In the genomic region with DNA sequence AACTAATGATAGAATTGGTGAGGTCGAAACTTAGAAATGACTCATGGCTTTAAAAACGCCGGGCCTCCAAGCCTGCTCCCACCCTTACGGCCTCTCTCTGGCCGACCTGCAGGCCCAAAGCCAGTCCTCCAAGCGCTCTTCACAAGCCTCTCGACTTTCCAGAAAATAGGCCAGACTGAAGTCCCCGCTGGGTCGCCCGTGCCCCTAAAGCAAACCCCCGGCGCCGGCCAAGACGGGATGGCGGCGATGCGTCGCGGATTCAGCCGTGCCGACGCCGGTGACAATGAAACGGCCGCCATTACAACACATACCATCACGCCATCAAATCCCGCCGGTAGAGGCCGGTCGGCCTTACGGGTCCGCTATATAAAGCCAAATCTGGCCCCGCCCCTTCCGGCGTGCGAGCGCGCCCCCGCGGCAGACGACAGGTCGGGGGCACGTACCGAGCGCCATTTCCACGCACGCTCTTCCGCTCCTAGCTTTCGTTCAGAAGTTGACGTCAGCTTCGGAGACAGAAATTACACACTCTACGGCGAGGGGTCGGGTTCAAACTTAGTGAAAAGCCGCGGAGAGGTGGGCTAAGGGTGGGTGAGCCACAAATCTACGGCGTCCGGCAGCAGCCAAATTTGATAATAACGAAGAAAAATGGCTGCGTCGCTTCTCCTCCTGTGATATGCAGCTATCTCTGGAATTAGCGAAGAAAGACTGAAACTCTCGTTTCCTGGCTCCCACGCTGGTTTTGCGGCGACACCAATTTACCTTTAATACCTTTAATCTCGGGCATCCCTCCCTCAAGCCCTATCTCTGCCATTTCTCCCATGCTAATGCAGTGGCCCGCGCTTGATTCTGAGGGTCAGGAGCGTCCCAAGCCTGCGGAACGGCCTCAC, we compare ENCODE assay signal across 1 cellular context.
A peak's percentile ranks its signal among the peaks of the same experiment; 100 is the strongest.
TF ChIP-seq lines count a peak whose summit lies in the region.

Gene RPL3, minus strand, starts transcription at position 340 of the 887 bp plus-strand sequence. Its CDS starts 26 bp downstream, at position 314.

TF ChIP-seq in HepG2, 621 proteins besides CTCF, POLR2A, EP300 and RAD21 (continued from another document and continues in another):
- TF ChIP-seq CENPX (CRISPR knock-in tag; IDR thresholded peaks at IDR 0.05) (no peak), GTF3A (CRISPR knock-in tag; conservative IDR thresholded peaks at IDR 0.05) (no peak), ZNF136 (CRISPR knock-in tag; IDR thresholded peaks at IDR 0.05; ENCODE audit: low read depth) (no peak; the same call in 1 of the 2 replicates), ZNF530 (CRISPR knock-in tag; IDR thresholded peaks at IDR 0.05; ENCODE audit: low read depth) (0 out of 2 replicates have a peak, but pooled peaks have one; percentile 55), MZF1 (CRISPR knock-in tag; IDR thresholded peaks at IDR 0.05; ENCODE audit: borderline replicate concordance) (no peak), IKZF1 (IDR thresholded peaks at IDR 0.05) (no peak), ZBTB7A (CRISPR knock-in tag; IDR thresholded peaks at IDR 0.05) (peak; percentile 43; the same call in 1 of the 2 replicates), ZNF780A (CRISPR knock-in tag; IDR thresholded peaks at IDR 0.05) (no peak), ZBTB8A (CRISPR knock-in tag; IDR thresholded peaks at IDR 0.05; ENCODE audit: borderline replicate concordance, low read depth) (no peak), STAG1 (CRISPR knock-in tag; IDR thresholded peaks at IDR 0.05) (no peak), ZNF7 (CRISPR knock-in tag; IDR thresholded peaks at IDR 0.05) (0 out of 2 replicates have a peak, but pooled peaks have one; percentile 26), TGIF2 (CRISPR knock-in tag; IDR thresholded peaks at IDR 0.05) (0 out of 2 replicates have a peak, but pooled peaks have one; percentile 23), HNRNPLL (IDR thresholded peaks at IDR 0.05; ENCODE audit: low read depth, low read length, poor library complexity, severe bottlenecking) (peak; percentile 97), ZNF629 (CRISPR knock-in tag; conservative IDR thresholded peaks at IDR 0.05) (peak; percentile 20; the same call in 1 of the 2 replicates), ZNF124 (CRISPR knock-in tag; IDR thresholded peaks at IDR 0.05) (peak; percentile 83), ZNF644 (CRISPR knock-in tag; IDR thresholded peaks at IDR 0.05; ENCODE audit: low read depth) (no peak), POGZ (CRISPR knock-in tag; IDR thresholded peaks at IDR 0.05) (peak; percentile 77), ZSCAN31 (CRISPR knock-in tag; IDR thresholded peaks at IDR 0.05; ENCODE audit: low read depth) (peak; percentile 92), ZFP36L1 (CRISPR knock-in tag; IDR thresholded peaks at IDR 0.05) (no peak), NCOR1 (IDR thresholded peaks at IDR 0.05; ENCODE audit: borderline replicate concordance, low read length) (no peak), ZNF333 (CRISPR knock-in tag; IDR thresholded peaks at IDR 0.05; ENCODE audit: borderline replicate concordance) (no peak; the same call in 1 of the 2 replicates), ZBTB43 (CRISPR knock-in tag; conservative IDR thresholded peaks at IDR 0.05) (no peak; the same call in 1 of the 2 replicates), ATF7 (IDR thresholded peaks at IDR 0.05) (peak; percentile 87), ATF7 (CRISPR knock-in tag; IDR thresholded peaks at IDR 0.05) (peak; percentile 96), EED (CRISPR knock-in tag; IDR thresholded peaks at IDR 0.05) (peak; percentile 55; the same call in 1 of the 2 replicates), ZNF569 (CRISPR knock-in tag; IDR thresholded peaks at IDR 0.05; ENCODE audit: borderline replicate concordance) (peak; percentile 63; the same call in 1 of the 2 replicates), SIX1 (CRISPR knock-in tag; IDR thresholded peaks at IDR 0.05; ENCODE audit: borderline replicate concordance) (no peak), NKX3-1 (CRISPR knock-in tag; IDR thresholded peaks at IDR 0.05) (peak; percentile 59), ATF7-NPFF (CRISPR knock-in tag; IDR thresholded peaks at IDR 0.05; ENCODE audit: low read depth) (no peak; the same call in 1 of the 2 replicates), E2F1 (CRISPR knock-in tag; IDR thresholded peaks at IDR 0.05) (0 out of 2 replicates have a peak, but pooled peaks have one; percentile 81), AGO1 (IDR thresholded peaks at IDR 0.05; ENCODE audit: low read depth, low read length, poor library complexity, severe bottlenecking) (peak; percentile 61), ZNF329 (CRISPR knock-in tag; IDR thresholded peaks at IDR 0.05; ENCODE audit: low read depth) (peak; percentile 52; the same call in 1 of the 2 replicates), SAFB2 (CRISPR knock-in tag; IDR thresholded peaks at IDR 0.05; ENCODE audit: borderline replicate concordance, low read depth) (peak; percentile 83; the same call in 1 of the 2 replicates), MTF1 (CRISPR knock-in tag; IDR thresholded peaks at IDR 0.05) (no peak), HOXA3 (CRISPR knock-in tag; IDR thresholded peaks at IDR 0.05) (peak; percentile 99), GATA4 (IDR thresholded peaks at IDR 0.05; ENCODE audit: borderline replicate concordance, low read depth) (peak; percentile 83; the same call in 1 of the 2 replicates)
- TF ChIP-seq, protein P1, sequence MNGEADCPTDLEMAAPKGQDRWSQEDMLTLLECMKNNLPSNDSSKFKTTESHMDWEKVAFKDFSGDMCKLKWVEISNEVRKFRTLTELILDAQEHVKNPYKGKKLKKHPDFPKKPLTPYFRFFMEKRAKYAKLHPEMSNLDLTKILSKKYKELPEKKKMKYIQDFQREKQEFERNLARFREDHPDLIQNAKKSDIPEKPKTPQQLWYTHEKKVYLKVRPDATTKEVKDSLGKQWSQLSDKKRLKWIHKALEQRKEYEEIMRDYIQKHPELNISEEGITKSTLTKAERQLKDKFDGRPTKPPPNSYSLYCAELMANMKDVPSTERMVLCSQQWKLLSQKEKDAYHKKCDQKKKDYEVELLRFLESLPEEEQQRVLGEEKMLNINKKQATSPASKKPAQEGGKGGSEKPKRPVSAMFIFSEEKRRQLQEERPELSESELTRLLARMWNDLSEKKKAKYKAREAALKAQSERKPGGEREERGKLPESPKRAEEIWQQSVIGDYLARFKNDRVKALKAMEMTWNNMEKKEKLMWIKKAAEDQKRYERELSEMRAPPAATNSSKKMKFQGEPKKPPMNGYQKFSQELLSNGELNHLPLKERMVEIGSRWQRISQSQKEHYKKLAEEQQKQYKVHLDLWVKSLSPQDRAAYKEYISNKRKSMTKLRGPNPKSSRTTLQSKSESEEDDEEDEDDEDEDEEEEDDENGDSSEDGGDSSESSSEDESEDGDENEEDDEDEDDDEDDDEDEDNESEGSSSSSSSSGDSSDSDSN (CRISPR knock-in tag; IDR thresholded peaks at IDR 0.05): peak; percentile 63
- TF ChIP-seq, protein P2, sequence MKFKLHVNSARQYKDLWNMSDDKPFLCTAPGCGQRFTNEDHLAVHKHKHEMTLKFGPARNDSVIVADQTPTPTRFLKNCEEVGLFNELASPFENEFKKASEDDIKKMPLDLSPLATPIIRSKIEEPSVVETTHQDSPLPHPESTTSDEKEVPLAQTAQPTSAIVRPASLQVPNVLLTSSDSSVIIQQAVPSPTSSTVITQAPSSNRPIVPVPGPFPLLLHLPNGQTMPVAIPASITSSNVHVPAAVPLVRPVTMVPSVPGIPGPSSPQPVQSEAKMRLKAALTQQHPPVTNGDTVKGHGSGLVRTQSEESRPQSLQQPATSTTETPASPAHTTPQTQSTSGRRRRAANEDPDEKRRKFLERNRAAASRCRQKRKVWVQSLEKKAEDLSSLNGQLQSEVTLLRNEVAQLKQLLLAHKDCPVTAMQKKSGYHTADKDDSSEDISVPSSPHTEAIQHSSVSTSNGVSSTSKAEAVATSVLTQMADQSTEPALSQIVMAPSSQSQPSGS (CRISPR knock-in tag; IDR thresholded peaks at IDR 0.05): peak; percentile 99
- TF ChIP-seq, protein P3, sequence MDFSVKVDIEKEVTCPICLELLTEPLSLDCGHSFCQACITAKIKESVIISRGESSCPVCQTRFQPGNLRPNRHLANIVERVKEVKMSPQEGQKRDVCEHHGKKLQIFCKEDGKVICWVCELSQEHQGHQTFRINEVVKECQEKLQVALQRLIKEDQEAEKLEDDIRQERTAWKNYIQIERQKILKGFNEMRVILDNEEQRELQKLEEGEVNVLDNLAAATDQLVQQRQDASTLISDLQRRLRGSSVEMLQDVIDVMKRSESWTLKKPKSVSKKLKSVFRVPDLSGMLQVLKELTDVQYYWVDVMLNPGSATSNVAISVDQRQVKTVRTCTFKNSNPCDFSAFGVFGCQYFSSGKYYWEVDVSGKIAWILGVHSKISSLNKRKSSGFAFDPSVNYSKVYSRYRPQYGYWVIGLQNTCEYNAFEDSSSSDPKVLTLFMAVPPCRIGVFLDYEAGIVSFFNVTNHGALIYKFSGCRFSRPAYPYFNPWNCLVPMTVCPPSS (IDR thresholded peaks at IDR 0.05): no peak
- TF ChIP-seq, protein P4, sequence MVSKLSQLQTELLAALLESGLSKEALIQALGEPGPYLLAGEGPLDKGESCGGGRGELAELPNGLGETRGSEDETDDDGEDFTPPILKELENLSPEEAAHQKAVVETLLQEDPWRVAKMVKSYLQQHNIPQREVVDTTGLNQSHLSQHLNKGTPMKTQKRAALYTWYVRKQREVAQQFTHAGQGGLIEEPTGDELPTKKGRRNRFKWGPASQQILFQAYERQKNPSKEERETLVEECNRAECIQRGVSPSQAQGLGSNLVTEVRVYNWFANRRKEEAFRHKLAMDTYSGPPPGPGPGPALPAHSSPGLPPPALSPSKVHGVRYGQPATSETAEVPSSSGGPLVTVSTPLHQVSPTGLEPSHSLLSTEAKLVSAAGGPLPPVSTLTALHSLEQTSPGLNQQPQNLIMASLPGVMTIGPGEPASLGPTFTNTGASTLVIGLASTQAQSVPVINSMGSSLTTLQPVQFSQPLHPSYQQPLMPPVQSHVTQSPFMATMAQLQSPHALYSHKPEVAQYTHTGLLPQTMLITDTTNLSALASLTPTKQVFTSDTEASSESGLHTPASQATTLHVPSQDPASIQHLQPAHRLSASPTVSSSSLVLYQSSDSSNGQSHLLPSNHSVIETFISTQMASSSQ (IDR thresholded peaks at IDR 0.05; ENCODE audit: low read depth): no peak
- TF ChIP-seq, protein P4 (CRISPR knock-in tag; IDR thresholded peaks at IDR 0.05; ENCODE audit: borderline replicate concordance): peak; percentile 66; the same call in 1 of the 2 replicates
